2 cellular contexts compared by ENCODE assay signal in the genomic region with DNA sequence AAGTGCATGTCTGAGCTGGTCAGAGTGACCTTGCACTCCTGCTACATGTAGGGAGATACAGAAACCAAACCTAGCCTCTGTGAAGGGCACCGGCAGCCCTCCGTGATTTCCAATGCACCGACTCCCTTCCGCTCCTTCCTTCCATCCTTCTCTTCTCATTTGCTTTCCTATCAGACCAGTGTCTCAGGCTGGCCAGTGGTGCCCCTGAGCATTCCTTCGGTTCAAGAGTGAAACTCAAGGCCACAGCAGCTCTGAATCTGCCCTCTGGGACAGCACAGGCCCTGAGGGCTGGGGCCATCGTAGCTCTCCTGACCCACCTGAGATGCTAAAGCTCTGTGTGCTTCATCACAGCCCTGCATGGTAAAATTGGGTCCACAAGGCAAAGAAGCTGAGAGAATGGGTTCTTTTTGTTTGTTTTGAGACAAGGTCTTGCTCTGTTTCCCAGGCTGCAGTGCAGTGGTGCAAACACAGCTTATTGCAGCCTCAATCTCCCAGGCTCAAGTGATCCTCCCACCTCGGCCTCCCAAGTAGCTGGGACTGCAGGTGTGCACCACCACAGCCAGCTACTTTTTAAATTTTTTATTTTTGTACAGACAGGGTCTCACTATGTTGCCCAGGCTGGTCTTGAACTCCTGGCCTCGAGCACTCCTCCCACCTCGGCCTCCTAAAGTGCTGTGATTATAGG.
TF ChIP-seq lines count a peak whose summit lies in the region.

No MANE protein-coding gene starts in this region.

TF ChIP-seq in GM23338, 12 proteins besides CTCF, POLR2A, EP300 and RAD21 (continues in another document):
- no peak for TF ChIP-seq JUNB (IDR thresholded peaks at IDR 0.05; ENCODE audit: unreplicated experiment)
- TF ChIP-seq POLR2AphosphoS5 (IDR thresholded peaks at IDR 0.05; ENCODE audit: low read depth) = no peak
- TF ChIP-seq, protein P1, sequence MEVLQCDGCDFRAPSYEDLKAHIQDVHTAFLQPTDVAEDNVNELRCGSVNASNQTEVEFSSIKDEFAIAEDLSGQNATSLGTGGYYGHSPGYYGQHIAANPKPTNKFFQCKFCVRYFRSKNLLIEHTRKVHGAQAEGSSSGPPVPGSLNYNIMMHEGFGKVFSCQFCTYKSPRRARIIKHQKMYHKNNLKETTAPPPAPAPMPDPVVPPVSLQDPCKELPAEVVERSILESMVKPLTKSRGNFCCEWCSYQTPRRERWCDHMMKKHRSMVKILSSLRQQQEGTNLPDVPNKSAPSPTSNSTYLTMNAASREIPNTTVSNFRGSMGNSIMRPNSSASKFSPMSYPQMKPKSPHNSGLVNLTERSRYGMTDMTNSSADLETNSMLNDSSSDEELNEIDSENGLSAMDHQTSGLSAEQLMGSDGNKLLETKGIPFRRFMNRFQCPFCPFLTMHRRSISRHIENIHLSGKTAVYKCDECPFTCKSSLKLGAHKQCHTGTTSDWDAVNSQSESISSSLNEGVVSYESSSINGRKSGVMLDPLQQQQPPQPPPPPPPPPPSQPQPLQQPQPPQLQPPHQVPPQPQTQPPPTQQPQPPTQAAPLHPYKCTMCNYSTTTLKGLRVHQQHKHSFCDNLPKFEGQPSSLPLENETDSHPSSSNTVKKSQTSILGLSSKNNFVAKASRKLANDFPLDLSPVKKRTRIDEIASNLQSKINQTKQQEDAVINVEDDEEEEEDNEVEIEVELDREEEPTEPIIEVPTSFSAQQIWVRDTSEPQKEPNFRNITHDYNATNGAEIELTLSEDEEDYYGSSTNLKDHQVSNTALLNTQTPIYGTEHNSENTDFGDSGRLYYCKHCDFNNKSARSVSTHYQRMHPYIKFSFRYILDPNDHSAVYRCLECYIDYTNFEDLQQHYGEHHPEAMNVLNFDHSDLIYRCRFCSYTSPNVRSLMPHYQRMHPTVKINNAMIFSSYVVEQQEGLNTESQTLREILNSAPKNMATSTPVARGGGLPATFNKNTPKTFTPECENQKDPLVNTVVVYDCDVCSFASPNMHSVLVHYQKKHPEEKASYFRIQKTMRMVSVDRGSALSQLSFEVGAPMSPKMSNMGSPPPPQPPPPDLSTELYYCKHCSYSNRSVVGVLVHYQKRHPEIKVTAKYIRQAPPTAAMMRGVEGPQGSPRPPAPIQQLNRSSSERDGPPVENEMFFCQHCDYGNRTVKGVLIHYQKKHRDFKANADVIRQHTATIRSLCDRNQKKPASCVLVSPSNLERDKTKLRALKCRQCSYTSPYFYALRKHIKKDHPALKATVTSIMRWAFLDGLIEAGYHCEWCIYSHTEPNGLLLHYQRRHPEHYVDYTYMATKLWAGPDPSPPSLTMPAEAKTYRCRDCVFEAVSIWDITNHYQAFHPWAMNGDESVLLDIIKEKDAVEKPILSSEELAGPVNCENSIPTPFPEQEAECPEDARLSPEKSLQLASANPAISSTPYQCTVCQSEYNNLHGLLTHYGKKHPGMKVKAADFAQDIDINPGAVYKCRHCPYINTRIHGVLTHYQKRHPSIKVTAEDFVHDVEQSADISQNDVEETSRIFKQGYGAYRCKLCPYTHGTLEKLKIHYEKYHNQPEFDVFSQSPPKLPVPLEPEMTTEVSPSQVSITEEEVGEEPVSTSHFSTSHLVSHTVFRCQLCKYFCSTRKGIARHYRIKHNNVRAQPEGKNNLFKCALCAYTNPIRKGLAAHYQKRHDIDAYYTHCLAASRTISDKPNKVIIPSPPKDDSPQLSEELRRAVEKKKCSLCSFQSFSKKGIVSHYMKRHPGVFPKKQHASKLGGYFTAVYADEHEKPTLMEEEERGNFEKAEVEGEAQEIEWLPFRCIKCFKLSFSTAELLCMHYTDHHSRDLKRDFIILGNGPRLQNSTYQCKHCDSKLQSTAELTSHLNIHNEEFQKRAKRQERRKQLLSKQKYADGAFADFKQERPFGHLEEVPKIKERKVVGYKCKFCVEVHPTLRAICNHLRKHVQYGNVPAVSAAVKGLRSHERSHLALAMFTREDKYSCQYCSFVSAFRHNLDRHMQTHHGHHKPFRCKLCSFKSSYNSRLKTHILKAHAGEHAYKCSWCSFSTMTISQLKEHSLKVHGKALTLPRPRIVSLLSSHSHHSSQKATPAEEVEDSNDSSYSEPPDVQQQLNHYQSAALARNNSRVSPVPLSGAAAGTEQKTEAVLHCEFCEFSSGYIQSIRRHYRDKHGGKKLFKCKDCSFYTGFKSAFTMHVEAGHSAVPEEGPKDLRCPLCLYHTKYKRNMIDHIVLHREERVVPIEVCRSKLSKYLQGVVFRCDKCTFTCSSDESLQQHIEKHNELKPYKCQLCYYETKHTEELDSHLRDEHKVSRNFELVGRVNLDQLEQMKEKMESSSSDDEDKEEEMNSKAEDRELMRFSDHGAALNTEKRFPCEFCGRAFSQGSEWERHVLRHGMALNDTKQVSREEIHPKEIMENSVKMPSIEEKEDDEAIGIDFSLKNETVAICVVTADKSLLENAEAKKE (CRISPR knock-in tag; IDR thresholded peaks at IDR 0.05) = no peak
- no peak for TF ChIP-seq NANOG (IDR thresholded peaks at IDR 0.05; ENCODE audit: borderline replicate concordance)
- TF ChIP-seq, protein P2, sequence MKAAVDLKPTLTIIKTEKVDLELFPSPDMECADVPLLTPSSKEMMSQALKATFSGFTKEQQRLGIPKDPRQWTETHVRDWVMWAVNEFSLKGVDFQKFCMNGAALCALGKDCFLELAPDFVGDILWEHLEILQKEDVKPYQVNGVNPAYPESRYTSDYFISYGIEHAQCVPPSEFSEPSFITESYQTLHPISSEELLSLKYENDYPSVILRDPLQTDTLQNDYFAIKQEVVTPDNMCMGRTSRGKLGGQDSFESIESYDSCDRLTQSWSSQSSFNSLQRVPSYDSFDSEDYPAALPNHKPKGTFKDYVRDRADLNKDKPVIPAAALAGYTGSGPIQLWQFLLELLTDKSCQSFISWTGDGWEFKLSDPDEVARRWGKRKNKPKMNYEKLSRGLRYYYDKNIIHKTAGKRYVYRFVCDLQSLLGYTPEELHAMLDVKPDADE (IDR thresholded peaks at IDR 0.05) = no peak
- no peak for TF ChIP-seq EZH2 (IDR thresholded peaks at IDR 0.05; ENCODE audit: low read depth, unreplicated experiment)
- no peak for TF ChIP-seq EZH2phosphoT487 (IDR thresholded peaks at IDR 0.05; ENCODE audit: unreplicated experiment)
- TF ChIP-seq, protein P3, sequence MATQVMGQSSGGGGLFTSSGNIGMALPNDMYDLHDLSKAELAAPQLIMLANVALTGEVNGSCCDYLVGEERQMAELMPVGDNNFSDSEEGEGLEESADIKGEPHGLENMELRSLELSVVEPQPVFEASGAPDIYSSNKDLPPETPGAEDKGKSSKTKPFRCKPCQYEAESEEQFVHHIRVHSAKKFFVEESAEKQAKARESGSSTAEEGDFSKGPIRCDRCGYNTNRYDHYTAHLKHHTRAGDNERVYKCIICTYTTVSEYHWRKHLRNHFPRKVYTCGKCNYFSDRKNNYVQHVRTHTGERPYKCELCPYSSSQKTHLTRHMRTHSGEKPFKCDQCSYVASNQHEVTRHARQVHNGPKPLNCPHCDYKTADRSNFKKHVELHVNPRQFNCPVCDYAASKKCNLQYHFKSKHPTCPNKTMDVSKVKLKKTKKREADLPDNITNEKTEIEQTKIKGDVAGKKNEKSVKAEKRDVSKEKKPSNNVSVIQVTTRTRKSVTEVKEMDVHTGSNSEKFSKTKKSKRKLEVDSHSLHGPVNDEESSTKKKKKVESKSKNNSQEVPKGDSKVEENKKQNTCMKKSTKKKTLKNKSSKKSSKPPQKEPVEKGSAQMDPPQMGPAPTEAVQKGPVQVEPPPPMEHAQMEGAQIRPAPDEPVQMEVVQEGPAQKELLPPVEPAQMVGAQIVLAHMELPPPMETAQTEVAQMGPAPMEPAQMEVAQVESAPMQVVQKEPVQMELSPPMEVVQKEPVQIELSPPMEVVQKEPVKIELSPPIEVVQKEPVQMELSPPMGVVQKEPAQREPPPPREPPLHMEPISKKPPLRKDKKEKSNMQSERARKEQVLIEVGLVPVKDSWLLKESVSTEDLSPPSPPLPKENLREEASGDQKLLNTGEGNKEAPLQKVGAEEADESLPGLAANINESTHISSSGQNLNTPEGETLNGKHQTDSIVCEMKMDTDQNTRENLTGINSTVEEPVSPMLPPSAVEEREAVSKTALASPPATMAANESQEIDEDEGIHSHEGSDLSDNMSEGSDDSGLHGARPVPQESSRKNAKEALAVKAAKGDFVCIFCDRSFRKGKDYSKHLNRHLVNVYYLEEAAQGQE (IDR thresholded peaks at IDR 0.05; ENCODE audit: unreplicated experiment) = no peak

TF ChIP-seq in K562, 482 proteins besides CTCF, POLR2A, EP300 and RAD21:
- TF ChIP-seq BMI1 (IDR thresholded peaks at IDR 0.05; ENCODE audit: low read length) (no peak), HDAC3 (IDR thresholded peaks at IDR 0.05; ENCODE audit: borderline replicate concordance, partially characterized antibody) (no peak), DMBX1 (CRISPR knock-in tag; IDR thresholded peaks at IDR 0.05; ENCODE audit: borderline replicate concordance) (no peak), PHTF2 (CRISPR knock-in tag; IDR thresholded peaks at IDR 0.05) (no peak), PRMT5 (CRISPR knock-in tag; IDR thresholded peaks at IDR 0.05) (no peak), ZNF699 (CRISPR knock-in tag; IDR thresholded peaks at IDR 0.05; ENCODE audit: insufficient replicate concordance) (no peak), ZNF586 (CRISPR knock-in tag; conservative IDR thresholded peaks at IDR 0.05) (no peak), KDM2B (CRISPR knock-in tag; IDR thresholded peaks at IDR 0.05) (no peak), KAT7 (CRISPR knock-in tag; IDR thresholded peaks at IDR 0.05; ENCODE audit: borderline replicate concordance) (no peak), TARDBP (IDR thresholded peaks at IDR 0.05) (no peak), RBM14 (IDR thresholded peaks at IDR 0.05; ENCODE audit: borderline replicate concordance, insufficient read depth, low read depth, low read length) (no peak), ZNF707 (CRISPR knock-in tag; conservative IDR thresholded peaks at IDR 0.05) (no peak)
- TF ChIP-seq, protein P4, sequence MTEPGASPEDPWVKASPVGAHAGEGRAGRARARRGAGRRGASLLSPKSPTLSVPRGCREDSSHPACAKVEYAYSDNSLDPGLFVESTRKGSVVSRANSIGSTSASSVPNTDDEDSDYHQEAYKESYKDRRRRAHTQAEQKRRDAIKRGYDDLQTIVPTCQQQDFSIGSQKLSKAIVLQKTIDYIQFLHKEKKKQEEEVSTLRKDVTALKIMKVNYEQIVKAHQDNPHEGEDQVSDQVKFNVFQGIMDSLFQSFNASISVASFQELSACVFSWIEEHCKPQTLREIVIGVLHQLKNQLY (CRISPR knock-in tag; conservative IDR thresholded peaks at IDR 0.05) = no peak
- TF ChIP-seq, protein P5, sequence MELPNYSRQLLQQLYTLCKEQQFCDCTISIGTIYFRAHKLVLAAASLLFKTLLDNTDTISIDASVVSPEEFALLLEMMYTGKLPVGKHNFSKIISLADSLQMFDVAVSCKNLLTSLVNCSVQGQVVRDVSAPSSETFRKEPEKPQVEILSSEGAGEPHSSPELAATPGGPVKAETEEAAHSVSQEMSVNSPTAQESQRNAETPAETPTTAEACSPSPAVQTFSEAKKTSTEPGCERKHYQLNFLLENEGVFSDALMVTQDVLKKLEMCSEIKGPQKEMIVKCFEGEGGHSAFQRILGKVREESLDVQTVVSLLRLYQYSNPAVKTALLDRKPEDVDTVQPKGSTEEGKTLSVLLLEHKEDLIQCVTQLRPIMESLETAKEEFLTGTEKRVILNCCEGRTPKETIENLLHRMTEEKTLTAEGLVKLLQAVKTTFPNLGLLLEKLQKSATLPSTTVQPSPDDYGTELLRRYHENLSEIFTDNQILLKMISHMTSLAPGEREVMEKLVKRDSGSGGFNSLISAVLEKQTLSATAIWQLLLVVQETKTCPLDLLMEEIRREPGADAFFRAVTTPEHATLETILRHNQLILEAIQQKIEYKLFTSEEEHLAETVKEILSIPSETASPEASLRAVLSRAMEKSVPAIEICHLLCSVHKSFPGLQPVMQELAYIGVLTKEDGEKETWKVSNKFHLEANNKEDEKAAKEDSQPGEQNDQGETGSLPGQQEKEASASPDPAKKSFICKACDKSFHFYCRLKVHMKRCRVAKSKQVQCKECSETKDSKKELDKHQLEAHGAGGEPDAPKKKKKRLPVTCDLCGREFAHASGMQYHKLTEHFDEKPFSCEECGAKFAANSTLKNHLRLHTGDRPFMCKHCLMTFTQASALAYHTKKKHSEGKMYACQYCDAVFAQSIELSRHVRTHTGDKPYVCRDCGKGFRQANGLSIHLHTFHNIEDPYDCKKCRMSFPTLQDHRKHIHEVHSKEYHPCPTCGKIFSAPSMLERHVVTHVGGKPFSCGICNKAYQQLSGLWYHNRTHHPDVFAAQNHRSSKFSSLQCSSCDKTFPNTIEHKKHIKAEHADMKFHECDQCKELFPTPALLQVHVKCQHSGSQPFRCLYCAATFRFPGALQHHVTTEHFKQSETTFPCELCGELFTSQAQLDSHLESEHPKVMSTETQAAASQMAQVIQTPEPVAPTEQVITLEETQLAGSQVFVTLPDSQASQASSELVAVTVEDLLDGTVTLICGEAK (IDR thresholded peaks at IDR 0.05) = no peak
- TF ChIP-seq, protein P5 (CRISPR knock-in tag; IDR thresholded peaks at IDR 0.05) = no peak
TF ChIP-seq in K562: peak in this region for 0.
